1 cellular context compared by ENCODE assay signal in genomic region chr19:34772697-34773554, GRCh38.
A peak's percentile ranks its signal among the peaks of the same experiment; 100 is the strongest.
TF ChIP-seq lines count a peak whose summit lies in the region.

Gene ZNF599, minus strand, starts transcription at chr19:34773215. Its CDS starts 374 bp downstream, at chr19:34772841.

TF ChIP-seq in HepG2, 621 proteins besides CTCF, POLR2A, EP300 and RAD21 (continued from another document and continues in another):
- peak; percentile 41 for TF ChIP-seq HNF1B (CRISPR knock-in tag; IDR thresholded peaks at IDR 0.05)
- peak; percentile 53; the same call in 1 of the 2 replicates for TF ChIP-seq ZBTB42 (CRISPR knock-in tag; IDR thresholded peaks at IDR 0.05)
- no peak for TF ChIP-seq SAFB2 (CRISPR knock-in tag; IDR thresholded peaks at IDR 0.05; ENCODE audit: borderline replicate concordance, low read depth)
- TF ChIP-seq JUN (CRISPR knock-in tag; IDR thresholded peaks at IDR 0.05), result no peak
- TF ChIP-seq ZNF562 (CRISPR knock-in tag; IDR thresholded peaks at IDR 0.05; ENCODE audit: borderline replicate concordance), result no peak
- peak; percentile 50 for TF ChIP-seq ZNF18 (CRISPR knock-in tag; IDR thresholded peaks at IDR 0.05; ENCODE audit: insufficient replicate concordance)
- TF ChIP-seq ZNF12 (CRISPR knock-in tag; IDR thresholded peaks at IDR 0.05), result no peak
- no peak for TF ChIP-seq SRY (CRISPR knock-in tag; IDR thresholded peaks at IDR 0.05)
- no peak for TF ChIP-seq CENPT (CRISPR knock-in tag; IDR thresholded peaks at IDR 0.05; ENCODE audit: low read depth)
- no peak for TF ChIP-seq MYPOP (CRISPR knock-in tag; IDR thresholded peaks at IDR 0.05)
- TF ChIP-seq ZNF850 (CRISPR knock-in tag; conservative IDR thresholded peaks at IDR 0.05), result no peak
- peak; percentile 99 for TF ChIP-seq THAP11 (CRISPR knock-in tag; IDR thresholded peaks at IDR 0.05)
- TF ChIP-seq ZSCAN5A (CRISPR knock-in tag; IDR thresholded peaks at IDR 0.05; ENCODE audit: borderline replicate concordance), result no peak
- no peak for TF ChIP-seq HNRNPK (IDR thresholded peaks at IDR 0.05; ENCODE audit: low read depth, low read length, poor library complexity, severe bottlenecking)
- 0 out of 2 replicates have a peak, but pooled peaks have one; percentile 57 for TF ChIP-seq ARNT2 (CRISPR knock-in tag; IDR thresholded peaks at IDR 0.05; ENCODE audit: low read depth)
- TF ChIP-seq ZNF318 (CRISPR knock-in tag; IDR thresholded peaks at IDR 0.05), result no peak
- no peak for TF ChIP-seq HNRNPH1 (optimal IDR thresholded peaks at IDR 0.05; ENCODE audit: low read depth, low read length)
- TF ChIP-seq SOX13 (IDR thresholded peaks at IDR 0.05), result no peak
- TF ChIP-seq SOX13 (CRISPR knock-in tag; conservative IDR thresholded peaks at IDR 0.05 in 1 of 2, IDR thresholded peaks at IDR 0.05 in 1 of 2), result peak in 1 of 2 experiments; percentile 28; a peak in 1 of 4 replicates
- TF ChIP-seq NR2F1 (CRISPR knock-in tag; IDR thresholded peaks at IDR 0.05), result no peak
- peak; percentile 35; the same call in 1 of the 2 replicates for TF ChIP-seq ZNF142 (CRISPR knock-in tag; IDR thresholded peaks at IDR 0.05)
- TF ChIP-seq ZNF331 (CRISPR knock-in tag; IDR thresholded peaks at IDR 0.05), result 0 out of 2 replicates have a peak, but pooled peaks have one; percentile 38
- TF ChIP-seq NFYB (CRISPR knock-in tag; IDR thresholded peaks at IDR 0.05), result peak; percentile 74
- TF ChIP-seq ELK4 (CRISPR knock-in tag; IDR thresholded peaks at IDR 0.05; ENCODE audit: borderline replicate concordance), result no peak
- TF ChIP-seq TAF15 (IDR thresholded peaks at IDR 0.05; ENCODE audit: low read depth, low read length, poor library complexity, severe bottlenecking), result no peak
- peak; percentile 86 for TF ChIP-seq KAT8 (CRISPR knock-in tag; IDR thresholded peaks at IDR 0.05)
- TF ChIP-seq MAFG (CRISPR knock-in tag; IDR thresholded peaks at IDR 0.05), result no peak
- peak; percentile 46; the same call in 1 of the 2 replicates for TF ChIP-seq DR1 (CRISPR knock-in tag; IDR thresholded peaks at IDR 0.05)
- TF ChIP-seq ZBTB46 (CRISPR knock-in tag; IDR thresholded peaks at IDR 0.05; ENCODE audit: borderline replicate concordance), result no peak
- TF ChIP-seq ZNF878 (CRISPR knock-in tag; IDR thresholded peaks at IDR 0.05), result peak; percentile 51; the same call in 1 of the 2 replicates
